ENCODE assay signal across 8 cellular contexts in genomic region chr6:42929088-42929927, GRCh38.
A peak's percentile ranks its signal among the peaks of the same experiment; 100 is the strongest.
DNase-seq lines count a peak whose midpoint lies in the region; ATAC-seq and TF ChIP-seq lines count a peak whose summit lies in the region.

Gene CNPY3 (plus strand): TSS chr6:42929480. CDS start chr6:42929571, 91 bp downstream.

- peaks cover 30% of the 10 kb centered on the region for H3K36me3 Mint-ChIP-seq in central memory CD8-positive, alpha-beta T cell (ENCODE audit: insufficient read depth)

- peaks cover 52% of the 10 kb centered on the region for H3K4me1 Mint-ChIP-seq in central memory CD8-positive, alpha-beta T cell

- peak within 1 kb of the TSS; percentile 97 for H3K4me3 Mint-ChIP-seq in central memory CD8-positive, alpha-beta T cell

- no peaks in the 10 kb centered on the region for H3K27me3 Mint-ChIP-seq in central memory CD8-positive, alpha-beta T cell

- no peaks in the 10 kb centered on the region for H3K9me3 Mint-ChIP-seq in central memory CD8-positive, alpha-beta T cell

- no peak for TF ChIP-seq CTCF in AG09309 (IDR thresholded peaks at IDR 0.05; ENCODE audit: control insufficient read depth, insufficient read depth, low read depth, low read length, missing control alignments)

- DNase-seq in AG09309 (ENCODE audit: low read depth) (peak; percentile 81), NCI-H446 (lab: John Stamatoyannopoulos, UW) (peak; percentile 96 to 97), iris pigment epithelial cell (ENCODE audit: low read depth) (peak; percentile 99)
- DNase-seq in activated CD4-positive, CD25-positive, alpha-beta regulatory T cell treated with anti-CD3 and anti-CD28 coated beads, Interleukin-2, amount 50 U/mL, for 16 hours (ENCODE audit: low read depth, low spot score), result peak; percentile 87
- peak; percentile 83 to 92 for DNase-seq in central memory CD8-positive, alpha-beta T cell (ENCODE audit: low spot score in 2 of 2)
- DNase-seq in stimulated activated CD4-positive, alpha-beta T cell treated with anti-CD3 and anti-CD28 coated beads, Interleukin-12 subunit alpha, Interleukin-12 subunit beta, amount 100 ng/mL, for 4 hours, result peak; percentile 86

- peak within 1 kb of the TSS; percentile 99 for H3K27ac Mint-ChIP-seq in central memory CD8-positive, alpha-beta T cell (ENCODE audit: low read depth)

- ATAC-seq in GM19025 (IDR thresholded peaks at IDR 0.05; ENCODE audit: low read depth, unreplicated experiment), result peak; percentile 69
- peak; percentile 68 for ATAC-seq in HG03342 (IDR thresholded peaks at IDR 0.05; ENCODE audit: unreplicated experiment)
- peak; percentile 86 for ATAC-seq in central memory CD8-positive, alpha-beta T cell (replicated peaks; ENCODE audit: extremely low read depth, poor library complexity, severe bottlenecking)

- H3K4me3 ChIP-seq in AG09309 (ENCODE audit: control insufficient read depth, low read depth, low read length), result peak within 1 kb of the TSS; percentile 83

Comparison
In these comparisons a context has a peak if more than half of its experiments do, and no peak if none do; other contexts are left out.
1. Peak in every context shown above with its lines: DNase-seq, ATAC-seq and H3K4me3 ChIP-seq.